Comparison of ENCODE assay signal across 15 cellular contexts in genomic region chr4:94332983-94333590, GRCh38. TPM values are rescaled to one million over a fixed set of nuclear protein-coding genes. Genes with fewer than 3 reads are reported as not detected.
DNase-seq lines count a peak whose midpoint lies in the region; ATAC-seq, FAIRE-seq and TF ChIP-seq lines count a peak whose summit lies in the region.
"Had no signal": no experiment of that assay in that cellular context is flagged by ENCODE, and none has a peak within 500 bp of the region (broad histone marks: within the 10 kb centered on the region; RNA-seq: fewer than 3 reads in every experiment).

No MANE protein-coding gene starts in this region.

- POLR2A ChIA-PET in AG04449 (lab: Yijun Ruan, JAX) = no interaction called here
- POLR2A ChIA-PET in HCT116 (lab: Charles Lee) = no interaction called here
- POLR2A ChIA-PET in K562 (lab: Yijun Ruan, JAX) = no interaction called here
- POLR2A ChIA-PET in CD4-positive, alpha-beta T cell (lab: Charles Lee) = no interaction called here

- no peaks in the 10 kb centered on the region for H4K20me1 ChIP-seq in HCT116 (ENCODE audit: insufficient read depth)
- no peaks in the 10 kb centered on the region for H4K20me1 ChIP-seq in K562 (replicated peaks; ENCODE audit: control insufficient read depth, insufficient read depth, low read length)
- H4K20me1 ChIP-seq: BLaER1 had no signal

- H3K9me1 ChIP-seq in K562 (ENCODE audit: control insufficient read depth, insufficient read depth, low read length) = no peaks in the 10 kb centered on the region

- H2AFZ ChIP-seq in HCT116 (ENCODE audit: low read depth, low read length, poor library complexity, severe bottlenecking) (no peak overlapping the region), K562 (ENCODE audit: low read depth, low read length) (peak overlapping the region; percentile 75)

- H3K27ac ChIP-seq in HCT116 (ENCODE audit: low read depth, low read length) = no peak overlapping the region
- H3K27ac ChIP-seq in K562 (ENCODE audit: extremely low read depth, low read depth, low read length) = no peak overlapping the region
- H3K27ac ChIP-seq in CD4-positive, alpha-beta T cell (ENCODE audit: low read depth, low read length) = no peak overlapping the region
- no peak overlapping the region for H3K27ac ChIP-seq in esophagus squamous epithelium
- H3K27ac ChIP-seq: BLaER1, gastroesophageal sphincter had no signal

- H3K79me2 ChIP-seq in HCT116 (ENCODE audit: insufficient read depth, low read length) = no peaks in the 10 kb centered on the region
- H3K79me2 ChIP-seq in K562 (ENCODE audit: control insufficient read depth, insufficient read depth, low read length) = no peaks in the 10 kb centered on the region

- WGBS in K562 (ENCODE audit: insufficient coverage, low coverage, missing lambda C conversion rate) = 36% methylated on average over 5 of the region's 5 CpGs
- 43 to 55% methylated on average over 5 of the region's 5 CpGs for WGBS in esophagus squamous epithelium, 2 donors

- CTCF ChIA-PET in AG04449 (lab: Yijun Ruan, JAX) (interaction anchor here (0.7 to 3.6 kb wide), 7 partner anchors 8 to 792 kb away, joined by 3 to 21 read pairs (median 3); no protein-coding TSS in a partner anchor), HCT116 (lab: Charles Lee) (no interaction called here), K562 (lab: Yijun Ruan, JAX; ENCODE audit: low intra/inter-chr PET ratio) (interaction anchor here (0.6 to 1.6 kb wide), 2 partner anchors 57 to 262 kb away, joined by 5 to 6 read pairs; no protein-coding TSS in a partner anchor)
- CTCF ChIA-PET in CD4-positive, alpha-beta T cell (lab: Charles Lee) = no interaction called here

- peak; percentile 35 for TF ChIP-seq RAD21 in HCT116 (IDR thresholded peaks at IDR 0.05; ENCODE audit: low read depth)
- TF ChIP-seq RAD21 in K562 (CRISPR knock-in tag; conservative IDR thresholded peaks at IDR 0.05 in 1 of 2, IDR thresholded peaks at IDR 0.05 in 1 of 2) = peak; percentile 70 to 80

- in situ Hi-C loops in K562 (cut with MboI) = no loop called here

- no peaks in the 10 kb centered on the region for H3K36me3 Mint-ChIP-seq in CD4-positive, alpha-beta T cell (ENCODE audit: low read depth)
- H3K36me3 Mint-ChIP-seq in effector memory CD8-positive, alpha-beta T cell (ENCODE audit: insufficient read depth) = peaks cover 2% of the 10 kb centered on the region
- H3K36me3 Mint-ChIP-seq: stimulated activated naive B cell treated with anti-CD40 and anti-IgM and Interleukin-4, amounts not matched to agents 10 μg/mL and 1 μg/mL and 100 μg/mL, for 72 hours; T-cell had no signal

- H3K4me3 Mint-ChIP-seq in CD4-positive, alpha-beta T cell = no peak overlapping the region
- no peak overlapping the region for H3K4me3 Mint-ChIP-seq in effector memory CD8-positive, alpha-beta T cell
- H3K4me3 Mint-ChIP-seq: activated CD4-positive, alpha-beta memory T cell treated with anti-CD3 and anti-CD28 coated beads, Interleukin-2, amount 10 ng/mL, durations not matched to agents 7 days and 5 days; stimulated activated naive B cell treated with anti-CD40 and anti-IgM and Interleukin-4, amounts not matched to agents 10 μg/mL and 1 μg/mL and 100 μg/mL, for 72 hours; T-cell had no signal

- no peaks in the 10 kb centered on the region for H3K9me3 Mint-ChIP-seq in CD4-positive, alpha-beta T cell
- H3K9me3 Mint-ChIP-seq in effector memory CD8-positive, alpha-beta T cell = no peaks in the 10 kb centered on the region
- H3K9me3 Mint-ChIP-seq: activated CD4-positive, alpha-beta memory T cell treated with anti-CD3 and anti-CD28 coated beads, Interleukin-2, amount 10 ng/mL, durations not matched to agents 7 days and 5 days; stimulated activated naive B cell treated with anti-CD40 and anti-IgM and Interleukin-4, amounts not matched to agents 10 μg/mL and 1 μg/mL and 100 μg/mL, for 72 hours; T-cell had no signal

- no peak overlapping the region for H3K4me2 ChIP-seq in HCT116 (ENCODE audit: low read length)
- no peak overlapping the region for H3K4me2 ChIP-seq in K562 (ENCODE audit: insufficient read depth, low read length)
- H3K4me2 ChIP-seq: BLaER1 had no signal

- H3K27me3 Mint-ChIP-seq in CD4-positive, alpha-beta T cell = no peaks in the 10 kb centered on the region
- H3K27me3 Mint-ChIP-seq in effector memory CD8-positive, alpha-beta T cell = no peaks in the 10 kb centered on the region

- intact Hi-C loops in HCT116 (cut with micrococcal nuclease) = no loop called here
- intact Hi-C loops in K562 (cut with micrococcal nuclease) = loop anchor here (1.0 to 5.0 kb wide), 3 partner anchors 58 to 263 kb away; no protein-coding TSS in a partner anchor
- intact Hi-C loops in CD4-positive, alpha-beta T cell (cut with DNase I, micrococcal nuclease) = no loop called here
- intact Hi-C loops in esophagus squamous epithelium (cut with DNase I) = no loop called here

- no peaks in the 10 kb centered on the region for H3K36me3 ChIP-seq in HCT116 (ENCODE audit: control insufficient read depth in 1 of 2, insufficient read depth in 2 of 2, low read length in 2 of 2)
- H3K36me3 ChIP-seq in K562 (ENCODE audit: control insufficient read depth, insufficient read depth, low read length) = no peaks in the 10 kb centered on the region
- H3K36me3 ChIP-seq in kidney epithelial cell (ENCODE audit: control insufficient read depth, insufficient read depth, low read length) = no peaks in the 10 kb centered on the region
- H3K36me3 ChIP-seq in esophagus squamous epithelium = no peaks in the 10 kb centered on the region
- H3K36me3 ChIP-seq: BLaER1, gastroesophageal sphincter had no signal

- H3K27me3 ChIP-seq in HCT116 (ENCODE audit: insufficient read depth, low read length) (no peaks in the 10 kb centered on the region), K562 (ENCODE audit: control insufficient read depth in 2 of 2, insufficient read depth in 2 of 2, low read length in 2 of 2) (no peaks in the 10 kb centered on the region; a peak in 1 of 5 replicates), kidney epithelial cell (ENCODE audit: control insufficient read depth, insufficient read depth, low read length) (no peaks in the 10 kb centered on the region), esophagus squamous epithelium (no peaks in the 10 kb centered on the region)
- no peaks in the 10 kb centered on the region for H3K27me3 ChIP-seq in CD4-positive, alpha-beta T cell (ENCODE audit: control insufficient read depth, insufficient read depth, low read length)
- H3K27me3 ChIP-seq: BLaER1, gastroesophageal sphincter had no signal

- no peaks in the 10 kb centered on the region for H3K4me1 Mint-ChIP-seq in CD4-positive, alpha-beta T cell (ENCODE audit: low read depth)
- no peaks in the 10 kb centered on the region for H3K4me1 Mint-ChIP-seq in effector memory CD8-positive, alpha-beta T cell (ENCODE audit: low read depth in 2 of 2)
- H3K4me1 Mint-ChIP-seq: stimulated activated naive B cell treated with anti-CD40 and anti-IgM and Interleukin-4, amounts not matched to agents 10 μg/mL and 1 μg/mL and 100 μg/mL, for 72 hours had no signal

- H3K9me2 ChIP-seq in HCT116 (ENCODE audit: insufficient read depth) = no peaks in the 10 kb centered on the region

- H3K9me3 ChIP-seq in HCT116 (ENCODE audit: control insufficient read depth in 1 of 2, insufficient read depth in 1 of 2, low read depth in 1 of 2, low read length in 2 of 2) = no peaks in the 10 kb centered on the region
- no peaks in the 10 kb centered on the region for H3K9me3 ChIP-seq in K562 (replicated peaks; ENCODE audit: control insufficient read depth, insufficient read depth, low read depth, low read length)
- H3K9me3 ChIP-seq in CD4-positive, alpha-beta T cell (ENCODE audit: control insufficient read depth, low read length) = no peaks in the 10 kb centered on the region
- no peaks in the 10 kb centered on the region for H3K9me3 ChIP-seq in esophagus squamous epithelium
- H3K9me3 ChIP-seq: BLaER1, gastroesophageal sphincter had no signal

- RAD21 ChIA-PET in HCT116 (lab: Charles Lee; ENCODE audit: low non-redundant PET in 1 of 2, low total read pairs in 2 of 2, uncharacterized antibody in 2 of 2, unreplicated experiment in 2 of 2) = interaction anchor here in 1 of 2 experiments (1.2 kb wide), 1 partner anchor 791 kb away, joined by 3 read pairs; no protein-coding TSS in a partner anchor

- FAIRE-seq in K562 (lab: Jason Lieb, UNC) = peak; percentile 58

- ATAC-seq in HCT116 (0 out of 2 replicates have a peak, but pooled peaks have one; percentile 44), K562 (peak; percentile 85), HG03280 (IDR thresholded peaks at IDR 0.05; ENCODE audit: unreplicated experiment) (no peak)
- no peak for ATAC-seq in CD4-positive, alpha-beta T cell (ENCODE audit: poor library complexity)
- no peak for ATAC-seq in effector memory CD8-positive, alpha-beta T cell (replicated peaks)
- ATAC-seq: gastroesophageal sphincter; left lobe of liver; stimulated activated naive B cell treated with anti-CD40 and anti-IgM and Interleukin-4, amounts not matched to agents 10 μg/mL and 1 μg/mL and 100 μg/mL, for 72 hours; T-cell had no signal

- TF ChIP-seq EP300 in K562 (IDR thresholded peaks at IDR 0.05; ENCODE audit: low read length) = no peak

- H3K9ac ChIP-seq in HCT116 (ENCODE audit: low read length) (no peak overlapping the region), K562 (ENCODE audit: insufficient read depth in 1 of 2, low read depth in 2 of 2, low read length in 2 of 2) (no peak overlapping the region)
- H3K9ac ChIP-seq: BLaER1 had no signal

- TF ChIP-seq CTCF in AG04449 (IDR thresholded peaks at IDR 0.05; ENCODE audit: insufficient read depth, low read length, missing control alignments) (peak; percentile 19), HCT116 (IDR thresholded peaks at IDR 0.05 in 2 of 3, conservative IDR thresholded peaks at IDR 0.05 in 1 of 3; ENCODE audit: borderline replicate concordance in 1 of 3, insufficient read depth in 1 of 3, low read depth in 2 of 3, low read length in 2 of 3) (peak; percentile 10 to 33 (median 19); a peak in 3 of 6 replicates), K562 (IDR thresholded peaks at IDR 0.05 in 2 of 3, conservative IDR thresholded peaks at IDR 0.05 in 1 of 3; ENCODE audit: insufficient read depth in 2 of 3, low read depth in 1 of 3, low read length in 3 of 3) (peak; percentile 57 to 64 (median 61)), kidney epithelial cell (IDR thresholded peaks at IDR 0.05; ENCODE audit: insufficient read depth, low read length, poor library complexity, severe bottlenecking) (peak; percentile 12), esophagus squamous epithelium (IDR thresholded peaks at IDR 0.05) (no peak)
- no peak for TF ChIP-seq CTCF in CD4-positive, alpha-beta T cell (IDR thresholded peaks at IDR 0.05)

- DNase-seq in AG04449 (ENCODE audit: low read depth, low spot score) = no peak
- no peak for DNase-seq in HCT116 (ENCODE audit: low read depth, low spot score)
- DNase-seq in K562 (ENCODE audit: extremely low read depth in 1 of 4, low spot score in 3 of 4) = peak in 2 of 4 experiments; percentile 24 to 46
- no peak for DNase-seq in kidney epithelial cell (ENCODE audit: low read depth)
- no peak for DNase-seq in CD4-positive, alpha-beta T cell
- no peak for DNase-seq in esophagus squamous epithelium (lab: John Stamatoyannopoulos, UW)
- DNase-seq in effector memory CD8-positive, alpha-beta T cell = no peak
- DNase-seq: activated CD4-positive, alpha-beta memory T cell treated with anti-CD3 and anti-CD28 coated beads, Interleukin-2, amount 10 ng/mL, durations not matched to agents 7 days and 5 days; NCI-H1105 treated with DMSO at 0.1 percent for 48 hours; stimulated activated naive B cell treated with anti-CD40 and anti-IgM and Interleukin-4, amounts not matched to agents 10 μg/mL and 1 μg/mL and 100 μg/mL, for 72 hours; T-cell had no signal

- H3K4me1 ChIP-seq in HCT116 (ENCODE audit: control insufficient read depth in 1 of 2, insufficient read depth in 2 of 2, low read length in 2 of 2) (no peaks in the 10 kb centered on the region), K562 (replicated peaks in 1 of 2; ENCODE audit: control insufficient read depth in 2 of 2, insufficient read depth in 2 of 2, low read length in 2 of 2) (peaks cover 0 to 3% of the 10 kb centered on the region in 2 experiments; a peak in 2 of 5 replicates), esophagus squamous epithelium (no peaks in the 10 kb centered on the region)
- H3K4me1 ChIP-seq: BLaER1 had no signal

- BruUV-seq in HCT116 (replicated peaks; lab: Mats Ljungman, UMichigan) (no TSS peak), K562 (replicated peaks; lab: Mats Ljungman, UMichigan) (no TSS peak)

- TF ChIP-seq POLR2A in HCT116 (IDR thresholded peaks at IDR 0.05; ENCODE audit: borderline replicate concordance, extremely low read depth, insufficient read depth, insufficient read length) (no peak), K562 (conservative IDR thresholded peaks at IDR 0.05) (no peak), esophagus squamous epithelium (IDR thresholded peaks at IDR 0.05) (no peak)

- H3K4me3 ChIP-seq in AG04449 (ENCODE audit: low read depth, low read length) (no peak overlapping the region), HCT116 (replicated peaks in 1 of 2; ENCODE audit: low read depth in 1 of 2, low read length in 2 of 2) (no peak overlapping the region), K562 (no peak overlapping the region), kidney epithelial cell (ENCODE audit: low read depth, low read length) (no peak overlapping the region), esophagus squamous epithelium (no peak overlapping the region)
- H3K4me3 ChIP-seq: BLaER1, gastroesophageal sphincter had no signal

- no peak overlapping the region for H3K27ac Mint-ChIP-seq in CD4-positive, alpha-beta T cell
- no peak overlapping the region for H3K27ac Mint-ChIP-seq in effector memory CD8-positive, alpha-beta T cell
- H3K27ac Mint-ChIP-seq: activated CD4-positive, alpha-beta memory T cell treated with anti-CD3 and anti-CD28 coated beads, Interleukin-2, amount 10 ng/mL, durations not matched to agents 7 days and 5 days; stimulated activated naive B cell treated with anti-CD40 and anti-IgM and Interleukin-4, amounts not matched to agents 10 μg/mL and 1 μg/mL and 100 μg/mL, for 72 hours; T-cell had no signal

RNA-seq across cellular contexts. Expression of gene HPGDS, which starts 9.5 kb away (rescaled TPM):
- total RNA-seq in HCT116 (2021; ENCODE audit: unreplicated experiment) (not detected), K562 (2014; rRNA removed) (not detected in 2 replicates), K562 (2014; rRNA removed; fragmentation: Illumina TruSeq; extraction: Trizol) (0.16 TPM in 1 of 2 replicates, not detected in the other), K562 (2015; rRNA removed; fragmentation: Illumina TruSeq; extraction: Trizol) (0.36 and 0.53 TPM in 2 replicates), K562 (2021) (not detected in 2 replicates), kidney epithelial cell (not detected in 2 replicates), esophagus squamous epithelium (1 to 10 TPM in 1 of 4 donors, under 1 TPM in 2, not detected in 1; 0.13 to 5.5 (median 0.15) TPM)
- polyA plus RNA-seq in HCT116 (2012) = 0.04 TPM in 1 of 2 replicates, not detected in the other
- total RNA-seq in K562 (2011; cell fraction: chromatin; rRNA removed; ENCODE audit: low replicate concordance) = not detected in 2 replicates
- total RNA-seq in K562 (2011; cell fraction: nucleolus; rRNA removed) = not detected in 2 replicates
- not detected in 2 replicates for total RNA-seq in K562 (2011; cell fraction: nucleoplasm; rRNA removed)
- polyA plus RNA-seq in K562 (2011; rRNA removed) (0.07 TPM in 1 of 2 replicates, not detected in the other), K562 (2014; fragmentation: Illumina TruSeq; extraction: Trizol) (0.19 TPM in 1 of 2 replicates, not detected in the other), K562 (2014; fragmentation: Nextera tagmentation; extraction: Ambion mirVana) (under 1 TPM; 0.07 to 0.14 TPM), K562 (2014; rRNA removed) (not detected in 2 replicates)
- not detected in 2 replicates for polyA plus RNA-seq in K562 (2011; cell fraction: cytosol; rRNA removed)
- polyA plus RNA-seq in K562 (2011; cell fraction: nucleus; rRNA removed) = not detected in 2 replicates
- polyA plus RNA-seq in K562 (2012) = 0.17 and 0.33 TPM in 2 replicates
- polyA minus RNA-seq in K562 (2011; rRNA and poly(A)+ RNA removed) = not detected in 2 replicates
- not detected in 2 replicates for polyA minus RNA-seq in K562 (2011; cell fraction: cytosol; rRNA and poly(A)+ RNA removed)
- polyA minus RNA-seq in K562 (2011; cell fraction: nucleus; rRNA and poly(A)+ RNA removed) = not detected in 2 replicates
- total RNA-seq in CD4-positive, alpha-beta T cell = not detected

Comparison
In these comparisons a context has a peak if more than half of its experiments do, and no peak if none do; other contexts are left out.
1. CTCF ChIP-seq: peak in AG04449 (single experiment), HCT116 (3 of 3), K562 (3 of 3) and kidney epithelial cell (single experiment); none in CD4-positive, alpha-beta T cell (single experiment) and esophagus squamous epithelium (0 of 6).
2. ATAC-seq: peak in HCT116 (single experiment) and K562 (single experiment); none in CD4-positive, alpha-beta T cell (single experiment), HG03280 (single experiment) and effector memory CD8-positive, alpha-beta T cell (single experiment).
3. CTCF ChIA-PET loops: an anchor here in AG04449 (0.7 to 3.6 kb wide) and K562 (0.6 to 1.6 kb wide); none called in HCT116 and CD4-positive, alpha-beta T cell.